ENCODE assay signal across 15 cellular contexts in the genomic region with DNA sequence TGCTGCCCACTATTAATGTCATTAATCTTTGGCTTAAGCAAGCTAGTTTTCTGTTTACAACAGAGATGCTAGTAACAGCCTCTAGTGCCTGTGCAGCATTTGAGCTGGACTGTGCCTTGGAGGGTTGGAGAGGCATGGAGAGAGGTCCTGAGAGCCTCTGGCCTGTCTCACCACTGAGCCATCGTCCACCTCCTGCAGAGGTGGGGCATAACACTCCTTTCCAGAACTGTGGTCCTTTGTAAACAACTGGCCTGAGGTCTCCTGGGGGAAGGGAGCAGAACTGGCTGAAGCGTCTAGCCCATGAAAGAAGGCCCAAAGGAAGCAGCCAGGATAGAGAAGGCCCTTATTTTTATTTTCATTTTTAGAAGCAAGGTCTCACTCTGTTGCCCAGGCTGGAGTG. TPM values are rescaled to one million over a fixed set of nuclear protein-coding genes. Genes with fewer than 3 reads are reported as not detected.
DNase-seq lines count a peak whose midpoint lies in the region; ATAC-seq and TF ChIP-seq lines count a peak whose summit lies in the region.
"Had no signal": no experiment of that assay in that cellular context is flagged by ENCODE, and none has a peak within 500 bp of the region (broad histone marks: within the 10 kb centered on the region; RNA-seq: fewer than 3 reads in every experiment).

No MANE protein-coding gene starts in this region.

- TF ChIP-seq CTCF in Calu3 (IDR thresholded peaks at IDR 0.05; ENCODE audit: unreplicated experiment) (no peak), RWPE2 (IDR thresholded peaks at IDR 0.05; ENCODE audit: poor library complexity, severe bottlenecking) (no peak), glutamatergic neuron (IDR thresholded peaks at IDR 0.05; ENCODE audit: partially characterized antibody, unreplicated experiment) (no peak), thyroid gland (IDR thresholded peaks at IDR 0.05) (peak in 1 of 6 experiments; percentile 7)

- H3K27ac Mint-ChIP-seq in Calu3 (ENCODE audit: unreplicated experiment): peak overlapping the region; percentile 52
- H3K27ac Mint-ChIP-seq in glutamatergic neuron (ENCODE audit: unreplicated experiment): peak overlapping the region; percentile 97
- H3K27ac Mint-ChIP-seq in activated T-cell treated with anti-CD3 and anti-CD28 coated beads, Interleukin-2, amount 50 U/mL, for 24 hours: no peak overlapping the region
- H3K27ac Mint-ChIP-seq: CD8-positive, alpha-beta memory T cell had no signal

- CTCF ChIA-PET in Calu3 (lab: Charles Lee): no interaction called here

- H3K4me3 Mint-ChIP-seq in Calu3 (ENCODE audit: low read depth, unreplicated experiment) (no peak overlapping the region), glutamatergic neuron (ENCODE audit: unreplicated experiment) (peak overlapping the region; percentile 78)
- no peak overlapping the region for H3K4me3 Mint-ChIP-seq in activated T-cell treated with anti-CD3 and anti-CD28 coated beads, Interleukin-2, amount 50 U/mL, for 24 hours
- H3K4me3 Mint-ChIP-seq: CD8-positive, alpha-beta memory T cell had no signal

- no peaks in the 10 kb centered on the region for H3K9me3 ChIP-seq in RWPE2 (ENCODE audit: severe bottlenecking)
- no peaks in the 10 kb centered on the region for H3K9me3 ChIP-seq in thyroid gland
- H3K9me3 ChIP-seq: A549, BE2C, Caco-2 had no signal

- H3K9me3 Mint-ChIP-seq in Calu3 (ENCODE audit: low read depth, unreplicated experiment) (peaks cover 2% of the 10 kb centered on the region), glutamatergic neuron (ENCODE audit: unreplicated experiment) (peaks cover 8% of the 10 kb centered on the region)
- no peaks in the 10 kb centered on the region for H3K9me3 Mint-ChIP-seq in activated T-cell treated with anti-CD3 and anti-CD28 coated beads, Interleukin-2, amount 50 U/mL, for 24 hours
- H3K9me3 Mint-ChIP-seq: CD8-positive, alpha-beta memory T cell had no signal

- 21 to 27% methylated on average over 2 of the region's 2 CpGs for WGBS in thyroid gland, 2 donors

- peaks cover 21% of the 10 kb centered on the region for H3K27me3 Mint-ChIP-seq in Calu3 (ENCODE audit: unreplicated experiment)
- H3K27me3 Mint-ChIP-seq in glutamatergic neuron (ENCODE audit: unreplicated experiment): peaks cover 11% of the 10 kb centered on the region
- H3K27me3 Mint-ChIP-seq in activated T-cell treated with anti-CD3 and anti-CD28 coated beads, Interleukin-2, amount 50 U/mL, for 24 hours: no peaks in the 10 kb centered on the region

- no peaks in the 10 kb centered on the region for H3K4me1 Mint-ChIP-seq in Calu3 (ENCODE audit: low read depth, unreplicated experiment)
- peaks cover 29% of the 10 kb centered on the region for H3K4me1 Mint-ChIP-seq in glutamatergic neuron (ENCODE audit: low read depth, unreplicated experiment)
- H3K4me1 Mint-ChIP-seq in activated T-cell treated with anti-CD3 and anti-CD28 coated beads, Interleukin-2, amount 50 U/mL, for 24 hours (ENCODE audit: low read depth): no peaks in the 10 kb centered on the region
- H3K4me1 Mint-ChIP-seq: CD8-positive, alpha-beta memory T cell had no signal

- H3K27ac ChIP-seq in RWPE2 (ENCODE audit: poor library complexity, severe bottlenecking) (no peak overlapping the region), thyroid gland (peak overlapping the region in 1 of 3 donors; percentile 39)
- H3K27ac ChIP-seq: A549 had no signal

- DNase-seq in Calu3 (no peak), RWPE2 (ENCODE audit: low spot score) (no peak), glutamatergic neuron (no peak), thyroid gland (peak; percentile 78 to 83), activated gamma-delta T cell (lab: John Stamatoyannopoulos, UW) (no peak), T-helper 1 cell (no peak)
- DNase-seq in activated T-cell treated with anti-CD3 and anti-CD28 coated beads, Interleukin-2, amount 50 U/mL, for 24 hours: no peak
- DNase-seq: BE2C; Caco-2; CD8-positive, alpha-beta memory T cell; DMS53; GF-D8 had no signal

- H3K36me3 ChIP-seq in RWPE2 (ENCODE audit: low read depth) (no peaks in the 10 kb centered on the region), thyroid gland (no peaks in the 10 kb centered on the region)
- H3K36me3 ChIP-seq: BE2C had no signal

- no peak overlapping the region for H3K4me3 ChIP-seq in RWPE2 (ENCODE audit: severe bottlenecking)
- no peak overlapping the region for H3K4me3 ChIP-seq in thyroid gland (replicated peaks in 1 of 3)
- H3K4me3 ChIP-seq: A549 had no signal

- BruUV-seq in Calu3 (replicated peaks; lab: Mats Ljungman, UMichigan): TSS peak; percentile 7

- H3K27me3 ChIP-seq in RWPE2 (ENCODE audit: insufficient read depth, poor library complexity, severe bottlenecking): no peaks in the 10 kb centered on the region
- H3K27me3 ChIP-seq in thyroid gland: no peaks in the 10 kb centered on the region
- H3K27me3 ChIP-seq: BE2C had no signal

- H3K4me1 ChIP-seq in RWPE2 (ENCODE audit: insufficient read depth, poor library complexity, severe bottlenecking): no peaks in the 10 kb centered on the region
- H3K4me1 ChIP-seq in thyroid gland: peaks cover 0 to 8% of the 10 kb centered on the region in 2 donors
- H3K4me1 ChIP-seq: A549, BE2C had no signal

- intact Hi-C loops in Calu3 (cut with micrococcal nuclease; ENCODE audit: unreplicated experiment) (no loop called here), thyroid gland (cut with DNase I) (no loop called here)

- peaks cover 53% of the 10 kb centered on the region for H3K36me3 Mint-ChIP-seq in Calu3 (ENCODE audit: insufficient read depth, unreplicated experiment)
- H3K36me3 Mint-ChIP-seq in glutamatergic neuron (ENCODE audit: unreplicated experiment): no peaks in the 10 kb centered on the region
- H3K36me3 Mint-ChIP-seq in activated T-cell treated with anti-CD3 and anti-CD28 coated beads, Interleukin-2, amount 50 U/mL, for 24 hours (ENCODE audit: low read depth): no peaks in the 10 kb centered on the region
- H3K36me3 Mint-ChIP-seq: CD8-positive, alpha-beta memory T cell had no signal

- ATAC-seq in RWPE2 (ENCODE audit: low read depth): peak; percentile 2; the same call in 1 of the 3 replicates
- ATAC-seq: A549 had no signal

- no peak for TF ChIP-seq POLR2A in thyroid gland (IDR thresholded peaks at IDR 0.05)

RNA-seq across cellular contexts. Expression of gene CAMKV, which starts 10.0 kb away (rescaled TPM):
- total RNA-seq in Calu3 (2022) (0.38 and 0.83 TPM in 2 replicates), glutamatergic neuron (ENCODE audit: unreplicated experiment) (518 TPM), thyroid gland (not detected)
- total RNA-seq: H4, HT1080 had no signal

RNA-seq across cellular contexts. Expression of gene TRAIP, which starts 23.4 kb away (rescaled TPM):
- total RNA-seq in Calu3 (2022) (28.2 and 29.7 TPM in 2 replicates), glutamatergic neuron (ENCODE audit: unreplicated experiment) (11.3 TPM), thyroid gland (1 to 10 TPM in 3 of 4 donors, under 1 TPM in 1; 0.73 to 7.0 (median 3.3) TPM)

RNA-seq across cellular contexts. Expression of gene MST1R, which starts 24.0 kb away (rescaled TPM):
- total RNA-seq in Calu3 (2022): 169 and 218 TPM in 2 replicates
- 8.6 TPM for total RNA-seq in glutamatergic neuron (ENCODE audit: unreplicated experiment)
- 1 to 10 TPM; 1.7 to 6.1 (median 3.1) TPM for total RNA-seq in thyroid gland

RNA-seq across cellular contexts. Expression of gene MON1A, which starts 49.9 kb away (rescaled TPM):
- 8.4 and 10.6 TPM in 2 replicates for total RNA-seq in Calu3 (2022)
- total RNA-seq in glutamatergic neuron (ENCODE audit: unreplicated experiment): 15.4 TPM
- 10 to 100 TPM; 12.1 to 19.9 (median 18.7) TPM for total RNA-seq in thyroid gland

Comparison
In these comparisons a context has a peak if more than half of its experiments do, and no peak if none do; other contexts are left out.
1. DNase-seq: peak in thyroid gland (2 of 2); none in Calu3 (single experiment), RWPE2 (single experiment), glutamatergic neuron (single experiment), activated gamma-delta T cell (single experiment), T-helper 1 cell (0 of 5) and activated T-cell treated with anti-CD3 and anti-CD28 coated beads, Interleukin-2, amount 50 U/mL, for 24 hours (single experiment).
2. RNA of gene CAMKV, which starts 10.0 kb away (total RNA-seq): 518 TPM in glutamatergic neuron (single experiment); 0.38 to 0.83 TPM in Calu3 and not detected in thyroid gland; every median in the first group is over 100 times any median in the second.
3. RNA of gene MST1R, which starts 24.0 kb away (total RNA-seq): 169 to 218 TPM in Calu3; 8.6 TPM in glutamatergic neuron (single experiment) and 1.7 to 6.1 TPM in thyroid gland; every median in the first group is over 10 times any median in the second.